Comparison of ENCODE assay signal across 11 cellular contexts in genomic region chr2:229408982-229409381, GRCh38.
DNase-seq lines count a peak whose midpoint lies in the region; ATAC-seq and TF ChIP-seq lines count a peak whose summit lies in the region.
"Had no signal": no experiment of that assay in that cellular context is flagged by ENCODE, and none has a peak within 500 bp of the region (broad histone marks: within the 10 kb centered on the region; RNA-seq: fewer than 3 reads in every experiment).

No MANE protein-coding gene starts in this region.

- no peaks in the 10 kb centered on the region for H3K27me3 ChIP-seq in RWPE2 (ENCODE audit: insufficient read depth, poor library complexity, severe bottlenecking)
- H3K27me3 ChIP-seq in foreskin keratinocyte, result no peaks in the 10 kb centered on the region

- H3K4me3 ChIP-seq in RWPE2 (ENCODE audit: severe bottlenecking) (no peak overlapping the region), skin epidermis (no peak overlapping the region)

- TF ChIP-seq CTCF in RWPE2 (IDR thresholded peaks at IDR 0.05; ENCODE audit: poor library complexity, severe bottlenecking), result no peak
- no peak for TF ChIP-seq CTCF in foreskin keratinocyte (conservative IDR thresholded peaks at IDR 0.05)

- ATAC-seq in RWPE2 (ENCODE audit: low read depth) (no peak), foreskin keratinocyte (no peak), GM21381 (IDR thresholded peaks at IDR 0.05; ENCODE audit: unreplicated experiment) (no peak), HG03095 (IDR thresholded peaks at IDR 0.05; ENCODE audit: unreplicated experiment) (no peak)
- ATAC-seq: HepG2 had no signal

- no peaks in the 10 kb centered on the region for H3K9me3 ChIP-seq in RWPE2 (ENCODE audit: severe bottlenecking)
- H3K9me3 ChIP-seq: neutrophil had no signal

- H3K36me3 ChIP-seq in RWPE2 (ENCODE audit: low read depth), result no peaks in the 10 kb centered on the region
- H3K36me3 ChIP-seq: neutrophil had no signal

- peak overlapping the region; percentile 97 for H3K27ac ChIP-seq in RWPE2 (ENCODE audit: poor library complexity, severe bottlenecking)
- peak overlapping the region; percentile 99 for H3K27ac ChIP-seq in foreskin keratinocyte
- H3K27ac ChIP-seq in skin epidermis, result peak overlapping the region in 20 of 21 experiments; percentile 36 to 90 (median 78)
- H3K27ac ChIP-seq: neutrophil had no signal

- H3K4me1 ChIP-seq in RWPE2 (ENCODE audit: insufficient read depth, poor library complexity, severe bottlenecking), result peaks cover 31% of the 10 kb centered on the region
- H3K4me1 ChIP-seq in foreskin keratinocyte, result peaks cover 36% of the 10 kb centered on the region

- peak; percentile 23 for DNase-seq in ELR (ENCODE audit: low read depth)
- DNase-seq in RWPE2 (ENCODE audit: low spot score), result no peak
- DNase-seq in foreskin keratinocyte, result no peak
- DNase-seq in ecto neural progenitor cell (ENCODE audit: low spot score), result no peak
- DNase-seq in 8988T, result no peak
- DNase-seq: NCI-H187 had no signal
